Comparison of ENCODE assay signal across 8 cellular contexts in the genomic region with DNA sequence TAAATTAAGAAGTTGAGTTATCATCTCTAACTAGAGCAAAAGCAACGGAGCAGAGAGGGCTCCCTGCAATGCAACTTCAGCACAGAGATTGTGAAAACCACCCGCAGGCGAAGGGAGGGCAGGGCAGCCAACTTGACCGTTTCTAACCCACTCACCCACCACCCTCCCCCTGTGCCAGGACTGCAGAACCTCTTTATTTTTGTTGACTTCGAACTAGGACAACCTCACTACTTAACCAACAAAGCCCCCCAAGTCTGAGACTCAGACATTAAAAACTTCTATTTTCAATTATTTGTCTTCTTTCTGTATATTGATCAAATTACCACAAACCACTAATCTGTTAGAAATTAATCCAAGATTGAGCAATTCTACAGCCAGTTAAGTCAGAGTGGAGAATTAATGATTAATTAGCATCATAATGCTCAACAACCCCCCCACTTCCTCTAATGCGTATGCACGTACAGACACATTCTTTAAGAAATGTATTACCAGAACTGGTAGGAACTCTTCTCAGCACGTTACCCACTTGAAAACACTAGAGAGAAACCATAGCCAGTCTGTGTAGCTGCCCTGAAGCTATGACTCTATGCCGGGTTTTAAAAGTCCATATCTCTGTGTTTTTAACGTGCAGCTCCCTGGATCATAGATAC. TPM values are rescaled to one million over a fixed set of nuclear protein-coding genes. Genes with fewer than 3 reads are reported as not detected.
DNase-seq lines count a peak whose midpoint lies in the region; ATAC-seq and TF ChIP-seq lines count a peak whose summit lies in the region.

No MANE protein-coding gene starts in this region.

- no peaks in the 10 kb centered on the region for H3K9me3 ChIP-seq in neural progenitor cell (ENCODE audit: low read depth)

- no peak overlapping the region for H2AFZ ChIP-seq in neural progenitor cell (replicated peaks)

- no peaks in the 10 kb centered on the region for H3K9me3 Mint-ChIP-seq in MCF 10A (ENCODE audit: unreplicated experiment)
- H3K9me3 Mint-ChIP-seq in neural progenitor cell, result no peaks in the 10 kb centered on the region

- ATAC-seq in HG02981 (IDR thresholded peaks at IDR 0.05; ENCODE audit: unreplicated experiment), result peak; percentile 47
- no peak for ATAC-seq in GM18498 (IDR thresholded peaks at IDR 0.05; ENCODE audit: unreplicated experiment)
- no peak for ATAC-seq in HG03565 (IDR thresholded peaks at IDR 0.05; ENCODE audit: unreplicated experiment)

- POLR2A ChIA-PET in MCF 10A (lab: Yijun Ruan, JAX), result interaction anchor here (0.6 to 2.9 kb wide), 4 partner anchors 12 to 91 kb away, joined by 3 to 14 read pairs (median 3); no protein-coding TSS in a partner anchor

- H4K20me1 ChIP-seq in neural progenitor cell (ENCODE audit: low read depth), result no peaks in the 10 kb centered on the region

- H3K36me3 Mint-ChIP-seq in MCF 10A (ENCODE audit: insufficient read depth, unreplicated experiment) (no peaks in the 10 kb centered on the region), neural progenitor cell (peaks cover 3% of the 10 kb centered on the region)

- no peaks in the 10 kb centered on the region for H3K4me1 ChIP-seq in neural progenitor cell

- intact Hi-C loops in MCF 10A (cut with micrococcal nuclease), result loop anchor here (5.0 kb wide), 1 partner anchor 168 kb away; no protein-coding TSS in a partner anchor

- H3K4me1 Mint-ChIP-seq in MCF 10A (ENCODE audit: insufficient read depth, unreplicated experiment) (peaks cover 49% of the 10 kb centered on the region), neural progenitor cell (peaks cover 14% of the 10 kb centered on the region)

- H3K9ac ChIP-seq in neural progenitor cell, result no peak overlapping the region

- H3K27ac ChIP-seq in neural progenitor cell, result no peak overlapping the region

- peaks cover 58% of the 10 kb centered on the region for H3K27me3 ChIP-seq in neural progenitor cell

- TF ChIP-seq CTCF in MCF 10A (IDR thresholded peaks at IDR 0.05; ENCODE audit: unreplicated experiment), result no peak
- no peak for TF ChIP-seq CTCF in neural progenitor cell (IDR thresholded peaks at IDR 0.05)

- H3K27ac Mint-ChIP-seq in MCF 10A (ENCODE audit: low read depth, unreplicated experiment), result peak overlapping the region; percentile 74
- H3K27ac Mint-ChIP-seq in neural progenitor cell, result no peak overlapping the region

- H3K4me2 ChIP-seq in neural progenitor cell, result no peak overlapping the region

- no peaks in the 10 kb centered on the region for H3K36me3 ChIP-seq in neural progenitor cell

- H3F3A ChIP-seq in neural progenitor cell (ENCODE audit: low read depth), result no peaks in the 10 kb centered on the region

- H3K27me3 Mint-ChIP-seq in MCF 10A (ENCODE audit: insufficient read depth, unreplicated experiment), result no peaks in the 10 kb centered on the region
- H3K27me3 Mint-ChIP-seq in neural progenitor cell (ENCODE audit: insufficient read depth, low read depth), result peaks cover 41% of the 10 kb centered on the region

- CTCF ChIA-PET in MCF 10A (lab: Yijun Ruan, JAX), result no interaction called here

- no TSS peak for BruUV-seq in MCF 10A (replicated peaks; lab: Mats Ljungman, UMichigan)

- H3K4me3 Mint-ChIP-seq in MCF 10A (ENCODE audit: unreplicated experiment) (peak overlapping the region; percentile 24), neural progenitor cell (peak overlapping the region; percentile 4)

- no peaks in the 10 kb centered on the region for H3K79me2 ChIP-seq in neural progenitor cell (ENCODE audit: low read depth)

- no peak overlapping the region for H3K4me3 ChIP-seq in neural progenitor cell

- DNase-seq in EL, result peak; percentile 57
- DNase-seq in MCF 10A (ENCODE audit: unreplicated experiment), result peak; percentile 57
- no peak for DNase-seq in neural progenitor cell (ENCODE audit: low spot score)
- no peak for DNase-seq in NCI-H524 treated with DMSO at 0.1 percent for 48 hours (lab: John Stamatoyannopoulos, UW)
- no peak for DNase-seq in activated T-cell treated with anti-CD3 and anti-CD28 coated beads, Interleukin-2, amount 50 U/mL, for 1 hour

RNA-seq across cellular contexts. Expression of a gene that starts 2.0 kb away (rescaled TPM):
- total RNA-seq in MCF 10A (2022), result 12.6 and 25.3 TPM in 2 replicates
- total RNA-seq in neural progenitor cell (ENCODE audit: low replicate concordance), result 0.12 and 0.15 TPM in 2 replicates

Comparison
In these comparisons a context has a peak if more than half of its experiments do, and no peak if none do; other contexts are left out.
1. DNase-seq: peak in EL (single experiment) and MCF 10A (single experiment); none in neural progenitor cell (single experiment), NCI-H524 treated with DMSO at 0.1 percent for 48 hours (single experiment) and activated T-cell treated with anti-CD3 and anti-CD28 coated beads, Interleukin-2, amount 50 U/mL, for 1 hour (single experiment).
2. RNA of a gene that starts 2.0 kb away (total RNA-seq): 12.6 to 25.3 TPM in MCF 10A; 0.12 to 0.15 TPM in neural progenitor cell; every median in the first group is over 10 times any median in the second.